In genomic region chr2:20522311-20522710, GRCh38 we compare ENCODE assay signal across 21 cellular contexts.
DNase-seq lines count a peak whose midpoint lies in the region; ATAC-seq, FAIRE-seq and TF ChIP-seq lines count a peak whose summit lies in the region.
"Had no signal": no experiment of that assay in that cellular context is flagged by ENCODE, and none has a peak within 500 bp of the region (broad histone marks: within the 10 kb centered on the region; RNA-seq: fewer than 3 reads in every experiment).

No MANE protein-coding gene starts in this region.

- H3K36me3 Mint-ChIP-seq in brain, result no peaks in the 10 kb centered on the region

- intact Hi-C loops in sciatic nerve (cut with DNase I), result no loop called here

- peaks cover 0 to 3% (median 0%) of the 10 kb centered on the region in 5 experiments for H3K9me3 Mint-ChIP-seq in brain

- H3K4me1 ChIP-seq in BE2C, result peaks cover 48% of the 10 kb centered on the region

- H3K36me3 ChIP-seq in BE2C, result no peaks in the 10 kb centered on the region
- H3K36me3 ChIP-seq: SJSA1 had no signal

- peaks cover 4% of the 10 kb centered on the region for H3K27me3 Mint-ChIP-seq in brain

- no peak for FAIRE-seq in GM12892 (lab: Jason Lieb, UNC)
- FAIRE-seq: D721Med, H1 had no signal

- TF ChIP-seq CTCF in BE2C (IDR thresholded peaks at IDR 0.05; ENCODE audit: low read depth, low read length), result no peak
- TF ChIP-seq CTCF in brain (conservative IDR thresholded peaks at IDR 0.05), result no peak

- no peak for ATAC-seq in sciatic nerve
- ATAC-seq: Panc1 had no signal

- TF ChIP-seq POLR2A in GM12892 (IDR thresholded peaks at IDR 0.05; ENCODE audit: low read depth, low read length), result no peak

- H3K4me3 ChIP-seq in BE2C (ENCODE audit: low read depth, low read length), result no peak overlapping the region
- H3K4me3 ChIP-seq: SJSA1 had no signal

- peak overlapping the region in 3 of 5 experiments; percentile 6 to 28 (median 6) for H3K27ac Mint-ChIP-seq in brain

- peaks cover 39% of the 10 kb centered on the region for H3K4me1 Mint-ChIP-seq in brain

- DNase-seq in NCI-H748 (lab: John Stamatoyannopoulos, UW; ENCODE audit: unreplicated experiment), result peak; percentile 12
- no peak for DNase-seq in NCI-H748 treated with DMSO at 0.1 percent for 48 hours (lab: John Stamatoyannopoulos, UW)
- DNase-seq in BE2C, result peak; percentile 2
- DNase-seq in sciatic nerve (ENCODE audit: low spot score), result peak; percentile 31
- DNase-seq in mucosa of gallbladder (ENCODE audit: low spot score), result no peak
- DNase-seq in GM12892 (ENCODE audit: insufficient read length), result no peak
- no peak for DNase-seq in T-helper 9 cell
- DNase-seq: AML-193, DMS53, GDM1, IMR-90, MV-4-11, NCI-H187 treated with DMSO at 0.1 percent for 48 hours, NCI-H2107, NCI-H446 treated with DMSO at 0.1 percent for 48 hours, NCI-H526 treated with DMSO at 0.1 percent for 48 hours had no signal

- no peaks in the 10 kb centered on the region for H3K9me3 ChIP-seq in BE2C
- H3K9me3 ChIP-seq: SJSA1 had no signal

- H3K27me3 ChIP-seq in BE2C, result no peaks in the 10 kb centered on the region
- H3K27me3 ChIP-seq: SJSA1 had no signal

- H3K4me3 Mint-ChIP-seq in brain, result no peak overlapping the region

Comparison
In these comparisons a context has a peak if more than half of its experiments do, and no peak if none do; other contexts are left out.
1. DNase-seq: peak in NCI-H748 (single experiment), BE2C (single experiment) and sciatic nerve (single experiment); none in NCI-H748 treated with DMSO at 0.1 percent for 48 hours (single experiment), mucosa of gallbladder (single experiment), GM12892 (single experiment) and T-helper 9 cell (single experiment).